8 cellular contexts compared by ENCODE assay signal in genomic region chr6:43059168-43060033, GRCh38. TPM values are rescaled to one million over a fixed set of nuclear protein-coding genes. Genes with fewer than 3 reads are reported as not detected.
DNase-seq lines count a peak whose midpoint lies in the region; ATAC-seq, FAIRE-seq and TF ChIP-seq lines count a peak whose summit lies in the region.

Gene KLC4 (plus strand): TSS chr6:43059631. CDS start chr6:43061336, 1,705 bp downstream.
Gene MRPL2 (minus strand): TSS chr6:43059434. CDS start chr6:43059381, 53 bp downstream.

- H3K4ac ChIP-seq in mesendoderm (ENCODE audit: low read depth, low read length), result peak within 1 kb of the TSS; percentile 88

- H3K9me3 ChIP-seq in endodermal cell (ENCODE audit: control insufficient read depth, low read length), result no peaks in the 10 kb centered on the region

- peak within 1 kb of the TSS; percentile 90 for H2AK5ac ChIP-seq in mesendoderm (ENCODE audit: low read length)

- peaks cover 6% of the 10 kb centered on the region for H3K4me1 ChIP-seq in endodermal cell (ENCODE audit: control insufficient read depth, insufficient read depth, low read length)
- H3K4me1 ChIP-seq in mesendoderm (ENCODE audit: control insufficient read depth, low read depth, low read length), result peaks cover 6% of the 10 kb centered on the region

- H3K9me3 Mint-ChIP-seq in endodermal cell, result no peaks in the 10 kb centered on the region

- peak within 1 kb of the TSS; percentile 90 for H2BK5ac ChIP-seq in mesendoderm (ENCODE audit: low read length)

- H3K56ac ChIP-seq in mesendoderm (ENCODE audit: low read length), result peak within 1 kb of the TSS; percentile 95

- peak; percentile 86 for FAIRE-seq in HTR-8/SVneo (lab: Jason Lieb, UNC)

- H2BK120ac ChIP-seq in mesendoderm (ENCODE audit: low read depth, low read length), result no peak within 1 kb of the TSS

- peak within 1 kb of the TSS; percentile 12 for H4K5ac ChIP-seq in mesendoderm (ENCODE audit: low read length)

- H3K9ac ChIP-seq in endodermal cell (ENCODE audit: extremely low read depth, low read length, poor library complexity, severe bottlenecking) (peak within 1 kb of the TSS; percentile 81), mesendoderm (ENCODE audit: low read length) (peak within 1 kb of the TSS; percentile 92)

- H3K27ac Mint-ChIP-seq in endodermal cell, result peak within 1 kb of the TSS; percentile 99

- H3K36me3 ChIP-seq in endodermal cell (ENCODE audit: control insufficient read depth, insufficient read depth, low read length) (peaks cover 41% of the 10 kb centered on the region), mesendoderm (ENCODE audit: control insufficient read depth, insufficient read depth, low read length) (no peaks in the 10 kb centered on the region)

- no peak within 1 kb of the TSS for H2BK15ac ChIP-seq in mesendoderm (replicated peaks; ENCODE audit: low read depth)

- DNase-seq in COLO829 (ENCODE audit: low spot score) (peak; percentile 100), HTR-8/SVneo (ENCODE audit: insufficient read length, low spot score) (peak; percentile 100), NOMO-1 treated with dmso at 0.1 percent for 144 hours (lab: John Stamatoyannopoulos, UW; ENCODE audit: unreplicated experiment) (peak; percentile 98), endodermal cell (peak; percentile 100), mesendoderm (peak; percentile 100)
- peak; percentile 95 for DNase-seq in activated CD8-positive, alpha-beta memory T cell treated with anti-CD3 and anti-CD28 coated beads, Interleukin-2, amount 50 U/mL, for 1 hour (ENCODE audit: extremely low read depth)
- DNase-seq in stimulated activated CD8-positive, alpha-beta memory T cell treated with anti-CD3 and anti-CD28 coated beads, Interleukin-15, amount 100 ng/mL, for 1 hour (ENCODE audit: low read depth), result peak; percentile 98

- H3K4me3 Mint-ChIP-seq in endodermal cell, result peak within 1 kb of the TSS; percentile 94

- peaks cover 28% of the 10 kb centered on the region for H3K36me3 Mint-ChIP-seq in endodermal cell (ENCODE audit: low read depth)

- H4K8ac ChIP-seq in mesendoderm (ENCODE audit: low read depth, low read length), result no peak within 1 kb of the TSS

- H3K23ac ChIP-seq in mesendoderm (ENCODE audit: low read length), result no peak within 1 kb of the TSS

- H3K27me3 ChIP-seq in endodermal cell (ENCODE audit: control insufficient read depth, insufficient read depth, low read length, poor library complexity, severe bottlenecking) (no peaks in the 10 kb centered on the region), mesendoderm (ENCODE audit: insufficient read depth, low read length, poor library complexity) (no peaks in the 10 kb centered on the region)

- H3K27ac ChIP-seq in endodermal cell (ENCODE audit: low read depth, low read length) (peak within 1 kb of the TSS; percentile 69), mesendoderm (ENCODE audit: low read depth, low read length) (peak within 1 kb of the TSS; percentile 60)

- ATAC-seq in GM21367 (IDR thresholded peaks at IDR 0.05; ENCODE audit: unreplicated experiment), result peak; percentile 82

- peaks cover 24% of the 10 kb centered on the region for H3K4me1 Mint-ChIP-seq in endodermal cell

- TF ChIP-seq CTCF in endodermal cell (conservative IDR thresholded peaks at IDR 0.05), result no peak

- H3K18ac ChIP-seq in mesendoderm (ENCODE audit: low read length), result peak within 1 kb of the TSS; percentile 88

- peaks cover 13% of the 10 kb centered on the region for H3K79me2 ChIP-seq in mesendoderm (ENCODE audit: control insufficient read depth, insufficient read depth, low read length)

- peaks cover 17% of the 10 kb centered on the region for H3K79me1 ChIP-seq in mesendoderm (ENCODE audit: low read length)

- no peaks in the 10 kb centered on the region for H3K27me3 Mint-ChIP-seq in endodermal cell (ENCODE audit: insufficient read depth)

- H3K4me3 ChIP-seq in endodermal cell (ENCODE audit: low read length) (peak within 1 kb of the TSS; percentile 92), mesendoderm (ENCODE audit: low read length) (peak within 1 kb of the TSS; percentile 97)

- WGBS in endodermal cell (ENCODE audit: insufficient coverage in 1 of 2, insufficient read length in 1 of 2), 2 experiments, result 0 to 1% methylated on average over 23 to 64 of the region's 64 CpGs
- no CpG with 5 or more reads among the region's 64 CpGs for WGBS in mesendoderm (ENCODE audit: extremely low coverage, insufficient coverage, low lambda C conversion rate)

- peak within 1 kb of the TSS; percentile 98 for H3K4me2 ChIP-seq in mesendoderm (ENCODE audit: low read length)

RNA-seq across cellular contexts. Expression of gene KLC4, which starts in this region (rescaled TPM):
- total RNA-seq in endodermal cell, result 10 to 100 TPM; 36.6 to 38.0 TPM
- 40.7 TPM for polyA plus RNA-seq in endodermal cell (2013, experiment 1 of 2)
- polyA plus RNA-seq in endodermal cell (2013, experiment 2 of 2), result 35.4 TPM
- 11.9 TPM for polyA plus RNA-seq in mesendoderm (2013, experiment 1 of 2)
- 12.4 TPM for polyA plus RNA-seq in mesendoderm (2013, experiment 2 of 2)

RNA-seq across cellular contexts. Expression of gene MRPL2, which starts in this region (rescaled TPM):
- total RNA-seq in endodermal cell, result 10 to 100 TPM; 51.6 to 65.2 TPM
- polyA plus RNA-seq in endodermal cell (2013, experiment 1 of 2), result 64.5 TPM
- polyA plus RNA-seq in endodermal cell (2013, experiment 2 of 2), result 63.3 TPM
- 59.0 TPM for polyA plus RNA-seq in mesendoderm (2013, experiment 1 of 2)
- 62.6 TPM for polyA plus RNA-seq in mesendoderm (2013, experiment 2 of 2)

Comparison
In these comparisons a context has a peak if more than half of its experiments do, and no peak if none do; other contexts are left out.
1. Peak in every context shown above with its lines: DNase-seq, ATAC-seq, H3K4me3 ChIP-seq and H3K27ac ChIP-seq.